24 cellular contexts compared by ENCODE assay signal in the genomic region with DNA sequence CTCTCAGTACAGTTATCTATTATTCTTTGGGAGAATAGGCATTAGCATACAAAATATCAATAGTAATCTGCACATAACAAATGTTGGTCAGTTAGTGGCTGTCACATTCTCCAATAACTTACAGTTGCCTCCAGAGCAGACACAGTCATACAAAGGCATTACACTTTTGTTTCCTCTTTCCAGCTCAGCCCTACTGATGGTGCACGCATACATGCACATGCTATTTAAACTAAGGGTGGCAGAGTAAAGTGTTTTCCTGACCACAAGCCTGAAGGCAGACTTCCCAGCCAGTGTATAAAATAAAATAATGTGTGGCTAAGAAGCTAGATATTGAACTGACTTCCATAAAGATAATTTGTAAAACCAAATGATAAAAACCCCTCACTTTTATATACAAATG. TPM values are rescaled to one million over a fixed set of nuclear protein-coding genes. Genes with fewer than 3 reads are reported as not detected.
DNase-seq lines count a peak whose midpoint lies in the region; ATAC-seq and TF ChIP-seq lines count a peak whose summit lies in the region.
"Had no signal": no experiment of that assay in that cellular context is flagged by ENCODE, and none has a peak within 500 bp of the region (broad histone marks: within the 10 kb centered on the region; RNA-seq: fewer than 3 reads in every experiment).

No MANE protein-coding gene starts in this region.

- peaks cover 80% of the 10 kb centered on the region for H3K36me3 Mint-ChIP-seq in MCF 10A (ENCODE audit: insufficient read depth, unreplicated experiment)
- H3K36me3 Mint-ChIP-seq: CD14-positive monocyte had no signal

- H3K27me3 Mint-ChIP-seq in MCF 10A (ENCODE audit: insufficient read depth, unreplicated experiment) = no peaks in the 10 kb centered on the region
- H3K27me3 Mint-ChIP-seq: activated CD4-positive, alpha-beta memory T cell treated with anti-CD3 and anti-CD28 coated beads, Interleukin-2, amount 10 ng/mL, durations not matched to agents 7 days and 5 days had no signal

- H2BK5ac ChIP-seq in IMR-90 (ENCODE audit: low read depth, low read length, poor library complexity, severe bottlenecking) = peak overlapping the region; percentile 67

- ATAC-seq in IMR-90 (ENCODE audit: low read depth) = peak; percentile 68
- ATAC-seq in HG03521 (IDR thresholded peaks at IDR 0.05; ENCODE audit: unreplicated experiment) = no peak
- ATAC-seq: left cardiac atrium, psoas muscle had no signal

- H4K91ac ChIP-seq in IMR-90 (ENCODE audit: insufficient read depth, low read depth, low read length) = 0 out of 2 replicates have a peak overlapping the region, but pooled peaks have one; percentile 57

- DNase-seq in AG08395 (ENCODE audit: low spot score) (peak; percentile 13), IMR-90 (peak; percentile 77), astrocyte of the hippocampus (ENCODE audit: low read depth, low spot score) (peak; percentile 48), kidney tubule cell (ENCODE audit: low spot score) (peak; percentile 62), MCF 10A (ENCODE audit: unreplicated experiment) (no peak), OCI-LY7 (ENCODE audit: low spot score) (no peak)
- DNase-seq in NK-92 treated with Interleukin-12 subunit alpha and Interleukin-12 subunit beta, amount 100 ng/mL, for 24 hours (lab: John Stamatoyannopoulos, UW) = no peak
- DNase-seq: activated CD4-positive, alpha-beta memory T cell treated with anti-CD3 and anti-CD28 coated beads, Interleukin-2, amount 10 ng/mL, durations not matched to agents 7 days and 5 days; activated CD4-positive, CD25-positive, alpha-beta regulatory T cell; activated naive CD4-positive, alpha-beta T cell treated with anti-CD3 and anti-CD28 coated beads, Interleukin-2, amount 50 U/mL, for 16 hours; activated T-cell treated with anti-CD3 and anti-CD28 coated beads, Interleukin-2, amount 50 U/mL, for 1 hour; left cardiac atrium; midbrain; NCI-H1105; NCI-H526; psoas muscle had no signal

- H4K5ac ChIP-seq in IMR-90 (ENCODE audit: low read depth, low read length) = no peak overlapping the region

- POLR2A ChIA-PET in IMR-90 (lab: Charles Lee; ENCODE audit: unreplicated experiment) = no interaction called here
- POLR2A ChIA-PET in MCF 10A (lab: Yijun Ruan, JAX) = interaction anchor here (1.2 to 6.2 kb wide), 3 partner anchors 9 to 47 kb away, joined by 5 to 43 read pairs (median 6); a partner anchor contains a TSS
- POLR2A ChIA-PET in OCI-LY7 (lab: Charles Lee) = no interaction called here

- H4K20me1 ChIP-seq in IMR-90 (ENCODE audit: insufficient read depth, low read length) (no peaks in the 10 kb centered on the region), OCI-LY7 (ENCODE audit: insufficient read depth, low read length) (no peaks in the 10 kb centered on the region)

- H3K18ac ChIP-seq in IMR-90 (ENCODE audit: low read depth, low read length) = no peak overlapping the region

- no peak for TF ChIP-seq POLR2A in IMR-90 (IDR thresholded peaks at IDR 0.05; ENCODE audit: low read depth, low read length)

- no peak overlapping the region for H3K23ac ChIP-seq in IMR-90 (ENCODE audit: low read depth, low read length)

- no peaks in the 10 kb centered on the region for H3K9me3 Mint-ChIP-seq in MCF 10A (ENCODE audit: unreplicated experiment)
- H3K9me3 Mint-ChIP-seq: activated CD4-positive, alpha-beta memory T cell treated with anti-CD3 and anti-CD28 coated beads, Interleukin-2, amount 10 ng/mL, durations not matched to agents 7 days and 5 days; T-helper 2 cell treated with Interferon-gamma antibody and Interleukin-4, amounts not matched to agents 5 μg/mL and 100 μg/mL, for 36 hours had no signal

- H3K79me2 ChIP-seq in OCI-LY7 (ENCODE audit: insufficient read depth, low read depth, low read length) = no peaks in the 10 kb centered on the region

- H3K9ac ChIP-seq in IMR-90 (ENCODE audit: low read depth, low read length) = no peak overlapping the region
- H3K9ac ChIP-seq: KMS-11 had no signal

- BruUV-seq in IMR-90 (replicated peaks; lab: Mats Ljungman, UMichigan) (no TSS peak), MCF 10A (replicated peaks; lab: Mats Ljungman, UMichigan) (no TSS peak), OCI-LY7 (replicated peaks; lab: Mats Ljungman, UMichigan) (no TSS peak)

- H3K27ac Mint-ChIP-seq in MCF 10A (ENCODE audit: low read depth, unreplicated experiment) = no peak overlapping the region
- H3K27ac Mint-ChIP-seq: activated CD4-positive, alpha-beta memory T cell treated with anti-CD3 and anti-CD28 coated beads, Interleukin-2, amount 10 ng/mL, durations not matched to agents 7 days and 5 days; T-helper 2 cell treated with Interferon-gamma antibody and Interleukin-4, amounts not matched to agents 5 μg/mL and 100 μg/mL, for 36 hours had no signal

- H3K56ac ChIP-seq in IMR-90 (ENCODE audit: extremely low read depth, insufficient read depth, low read length) = no peak overlapping the region

- H3K4me1 Mint-ChIP-seq in MCF 10A (ENCODE audit: insufficient read depth, unreplicated experiment) = peaks cover 41% of the 10 kb centered on the region

- H4K8ac ChIP-seq in IMR-90 (ENCODE audit: low read depth in 2 of 2, low read length in 2 of 2) = no peak overlapping the region

- peak overlapping the region; percentile 71; the same call in 1 of the 3 replicates for H2BK15ac ChIP-seq in IMR-90 (ENCODE audit: low read depth, low read length)

- H3K79me1 ChIP-seq in IMR-90 (ENCODE audit: low read depth in 1 of 2, low read length in 2 of 2) = peaks cover 0 to 22% of the 10 kb centered on the region in 2 experiments; a peak in 2 of 4 replicates

- H3K9me3 ChIP-seq in IMR-90 (ENCODE audit: control insufficient read depth, insufficient read depth, low read length) (no peaks in the 10 kb centered on the region), OCI-LY7 (ENCODE audit: low read length) (no peaks in the 10 kb centered on the region)
- H3K9me3 ChIP-seq: ascending aorta, psoas muscle, suprapubic skin, vagina had no signal

- CTCF ChIA-PET in IMR-90 (lab: Yijun Ruan, JAX) (interaction anchor here (0.8 kb wide), 1 partner anchor 13 kb away, joined by 3 read pairs; no protein-coding TSS in a partner anchor), MCF 10A (lab: Yijun Ruan, JAX) (interaction anchor here (0.7 to 3.5 kb wide), 5 partner anchors 10 to 189 kb away, joined by 3 to 14 read pairs (median 3); no protein-coding TSS in a partner anchor), OCI-LY7 (lab: Charles Lee; ENCODE audit: unreplicated experiment) (interaction anchor here (0.6 kb wide), 1 partner anchor 16 kb away, joined by 3 read pairs; no protein-coding TSS in a partner anchor)

- no peak overlapping the region for H2AK9ac ChIP-seq in IMR-90 (replicated peaks; ENCODE audit: low read depth, low read length, poor library complexity)

- no peak overlapping the region for H3K4me3 ChIP-seq in IMR-90 (ENCODE audit: insufficient read depth, low read depth, low read length)
- H3K4me3 ChIP-seq in OCI-LY7 (ENCODE audit: low read depth, low read length, poor library complexity, severe bottlenecking) = no peak overlapping the region
- H3K4me3 ChIP-seq: ascending aorta, psoas muscle, suprapubic skin, vagina had no signal

- no CpG with 5 or more reads among the region's 1 CpG for WGBS in IMR-90 (ENCODE audit: extremely low coverage in 2 of 2, insufficient read length in 1 of 2), 2 experiments

- no peak overlapping the region for H3K14ac ChIP-seq in IMR-90 (replicated peaks; ENCODE audit: low read depth, low read length)

- dilution Hi-C loops in IMR-90 (cut with HindIII; ENCODE audit: low sequenced_read_pairs, unreplicated experiment) = no loop called here

- peak overlapping the region; percentile 8; the same call in 1 of the 2 replicates for H3K4me2 ChIP-seq in IMR-90 (ENCODE audit: low read depth, low read length)
- no peak overlapping the region for H3K4me2 ChIP-seq in OCI-LY7 (ENCODE audit: low read length)
- H3K4me2 ChIP-seq: KMS-11 had no signal

- H3K9me1 ChIP-seq in IMR-90 (ENCODE audit: insufficient read depth, low read length) = peaks cover 9% of the 10 kb centered on the region; the same call in 1 of the 2 replicates

- peak overlapping the region; percentile 69; the same call in 1 of the 2 replicates for H2BK20ac ChIP-seq in IMR-90 (ENCODE audit: low read depth, low read length)

- intact Hi-C loops in IMR-90 (cut with micrococcal nuclease) = loop anchor here (1.0 kb wide), 1 partner anchor 41 kb away; no protein-coding TSS in a partner anchor
- intact Hi-C loops in MCF 10A (cut with micrococcal nuclease) = no loop called here
- intact Hi-C loops in OCI-LY7 (cut with micrococcal nuclease; ENCODE audit: unreplicated experiment) = no loop called here

- H2AFZ ChIP-seq in IMR-90 (replicated peaks; ENCODE audit: low read length, poor library complexity) = no peak overlapping the region
- H2AFZ ChIP-seq in OCI-LY7 (ENCODE audit: low read length) = no peak overlapping the region

- peak overlapping the region; percentile 33; the same call in 1 of the 2 replicates for H2AK5ac ChIP-seq in IMR-90 (ENCODE audit: low read depth, low read length)

- H3K4ac ChIP-seq in IMR-90 (ENCODE audit: low read depth, low read length) = peak overlapping the region; percentile 61

- H3K36me3 ChIP-seq in IMR-90 (ENCODE audit: control insufficient read depth, insufficient read depth, low read length) (no peaks in the 10 kb centered on the region), OCI-LY7 (ENCODE audit: insufficient read depth, low read length) (no peaks in the 10 kb centered on the region)
- H3K36me3 ChIP-seq: ascending aorta, vagina had no signal

- in situ Hi-C loops in IMR-90 (cut with MboI; ENCODE audit: low sequenced_read_pairs) = no loop called here

- H3K27me3 ChIP-seq in IMR-90 (ENCODE audit: control insufficient read depth, insufficient read depth, low read length) = no peaks in the 10 kb centered on the region
- H3K27me3 ChIP-seq: ascending aorta, suprapubic skin, vagina had no signal

- TF ChIP-seq RAD21 in IMR-90 (IDR thresholded peaks at IDR 0.05; ENCODE audit: low read length) = no peak

- H3K4me3 Mint-ChIP-seq in MCF 10A (ENCODE audit: unreplicated experiment) = no peak overlapping the region
- H3K4me3 Mint-ChIP-seq: activated CD4-positive, alpha-beta memory T cell treated with anti-CD3 and anti-CD28 coated beads, Interleukin-2, amount 10 ng/mL, durations not matched to agents 7 days and 5 days; CD14-positive monocyte; neural crest cell; T-helper 2 cell treated with Interferon-gamma antibody and Interleukin-4, amounts not matched to agents 5 μg/mL and 100 μg/mL, for 36 hours had no signal

- peaks cover 17% of the 10 kb centered on the region for H3K4me1 ChIP-seq in IMR-90 (ENCODE audit: control insufficient read depth, insufficient read depth, low read length)
- H3K4me1 ChIP-seq in OCI-LY7 (ENCODE audit: insufficient read depth, low read length, poor library complexity, severe bottlenecking) = no peaks in the 10 kb centered on the region
- H3K4me1 ChIP-seq: psoas muscle had no signal

- H3K27ac ChIP-seq in IMR-90 (ENCODE audit: insufficient read depth, low read length) = no peak overlapping the region
- no peak overlapping the region for H3K27ac ChIP-seq in OCI-LY7 (ENCODE audit: low read depth, low read length, poor library complexity, severe bottlenecking)
- H3K27ac ChIP-seq: ascending aorta, KMS-11, psoas muscle, suprapubic skin, vagina had no signal

- no peak for TF ChIP-seq CTCF in IMR-90 (conservative IDR thresholded peaks at IDR 0.05; ENCODE audit: low read depth, low read length)
- no peak for TF ChIP-seq CTCF in MCF 10A (IDR thresholded peaks at IDR 0.05; ENCODE audit: unreplicated experiment)
- no peak for TF ChIP-seq CTCF in OCI-LY7 (conservative IDR thresholded peaks at IDR 0.05; ENCODE audit: low read length)

- H3K9me2 ChIP-seq in OCI-LY7 (ENCODE audit: insufficient read depth, low read length) = no peaks in the 10 kb centered on the region

- H2BK120ac ChIP-seq in IMR-90 (ENCODE audit: low read depth, low read length) = peak overlapping the region; percentile 55; the same call in 1 of the 2 replicates

RNA-seq across cellular contexts. Expression of a gene that starts 47.6 kb away (rescaled TPM):
- total RNA-seq in IMR-90 (2012; rRNA removed) = 27.2 and 28.7 TPM in 2 replicates
- 8.0 and 10.6 TPM in 2 replicates for polyA plus RNA-seq in IMR-90 (2012; rRNA removed)
- polyA plus RNA-seq in IMR-90 (2012; cell fraction: cytosol; rRNA removed) = 2.4 and 2.9 TPM in 2 replicates
- polyA plus RNA-seq in IMR-90 (2012; cell fraction: nucleus; rRNA removed; ENCODE audit: low replicate concordance) = 4.0 and 19.6 TPM in 2 replicates
- total RNA-seq in MCF 10A (2022) = 89.8 and 109 TPM in 2 replicates
- 1.5 and 2.1 TPM in 2 replicates for total RNA-seq in OCI-LY7 (2014; rRNA removed; shearing (Covaris generic))
- 0.61 and 1.8 TPM in 2 replicates for total RNA-seq in OCI-LY7 (2022)

Comparison
In these comparisons a context has a peak if more than half of its experiments do, and no peak if none do; other contexts are left out.
1. DNase-seq: peak in AG08395 (single experiment), IMR-90 (single experiment), astrocyte of the hippocampus (single experiment) and kidney tubule cell (single experiment); none in MCF 10A (single experiment), OCI-LY7 (single experiment) and NK-92 treated with Interleukin-12 subunit alpha and Interleukin-12 subunit beta, amount 100 ng/mL, for 24 hours (single experiment).